Comparison of ENCODE assay signal across 19 cellular contexts in the genomic region with DNA sequence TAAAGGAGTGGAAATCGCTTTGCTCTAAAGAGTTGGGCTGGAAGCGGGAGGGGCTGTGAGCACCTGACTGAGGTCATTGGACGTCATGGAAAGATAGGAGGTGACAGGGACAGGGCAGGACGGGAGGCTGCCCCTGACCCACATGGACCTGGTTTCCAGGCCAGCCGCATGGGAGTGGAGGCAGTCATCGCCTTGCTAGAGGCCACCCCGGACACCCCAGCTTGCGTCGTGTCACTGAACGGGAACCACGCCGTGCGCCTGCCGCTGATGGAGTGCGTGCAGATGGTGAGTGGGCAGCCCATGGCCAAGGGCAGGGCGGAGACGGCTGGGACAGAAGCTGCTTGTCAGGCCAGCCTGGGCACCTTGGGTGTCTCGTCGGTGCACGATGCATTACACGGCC.
"Had no signal": no experiment of that assay in that cellular context is flagged by ENCODE, and none has a peak within 500 bp of the region (broad histone marks: within the 10 kb centered on the region; RNA-seq: fewer than 3 reads in every experiment).

No MANE protein-coding gene starts in this region.

- H3K4me1 ChIP-seq: testis, transverse colon had no signal

- H3K9me3 ChIP-seq: gastrocnemius medialis, heart right ventricle, mucosa of descending colon, ovary, right atrium auricular region, sigmoid colon, testis, transverse colon had no signal

- H3K36me3 ChIP-seq: ovary had no signal

- H3K27ac ChIP-seq: coronary artery, ovary, skin epidermis, testis, transverse colon had no signal

- DNase-seq: effector CD8-positive, alpha-beta T cell; gastrocnemius medialis; heart right ventricle; immature natural killer cell; mammary epithelial cell; mucosa of descending colon; naive thymus-derived CD8-positive, alpha-beta T cell; ovary; sigmoid colon; stimulated activated CD4-positive, alpha-beta T cell treated with anti-CD3 and anti-CD28 coated beads, Interleukin-2, amount 100 ng/mL, for 24 hours; stimulated activated CD4-positive, alpha-beta T cell treated with anti-CD3 and anti-CD28 coated beads, Interleukin-4, amount 100 ng/mL, for 4 hours; stimulated activated naive B cell treated with anti-CD40 and anti-IgM and Interleukin-4, amounts not matched to agents 10 μg/mL and 1 μg/mL and 100 μg/mL, for 72 hours; stimulated activated naive CD8-positive, alpha-beta T cell treated with anti-CD3 and anti-CD28 coated beads, Interleukin-15, amount 100 ng/mL, for 72 hours; testis; transverse colon had no signal

- H3K4me3 ChIP-seq: coronary artery, gastrocnemius medialis, heart right ventricle, mucosa of descending colon, ovary, right atrium auricular region, sigmoid colon, skin epidermis, testis, transverse colon had no signal

- ATAC-seq: esophagus mucosa; gastrocnemius medialis; mucosa of descending colon; naive thymus-derived CD8-positive, alpha-beta T cell; stimulated activated naive B cell treated with anti-CD40 and anti-IgM and Interleukin-4, amounts not matched to agents 10 μg/mL and 1 μg/mL and 100 μg/mL, for 72 hours had no signal

- H3K27me3 ChIP-seq: gastrocnemius medialis, heart right ventricle, ovary, right atrium auricular region, sigmoid colon, testis, transverse colon had no signal
